Comparison of ENCODE assay signal across 1 cellular context in the genomic region with DNA sequence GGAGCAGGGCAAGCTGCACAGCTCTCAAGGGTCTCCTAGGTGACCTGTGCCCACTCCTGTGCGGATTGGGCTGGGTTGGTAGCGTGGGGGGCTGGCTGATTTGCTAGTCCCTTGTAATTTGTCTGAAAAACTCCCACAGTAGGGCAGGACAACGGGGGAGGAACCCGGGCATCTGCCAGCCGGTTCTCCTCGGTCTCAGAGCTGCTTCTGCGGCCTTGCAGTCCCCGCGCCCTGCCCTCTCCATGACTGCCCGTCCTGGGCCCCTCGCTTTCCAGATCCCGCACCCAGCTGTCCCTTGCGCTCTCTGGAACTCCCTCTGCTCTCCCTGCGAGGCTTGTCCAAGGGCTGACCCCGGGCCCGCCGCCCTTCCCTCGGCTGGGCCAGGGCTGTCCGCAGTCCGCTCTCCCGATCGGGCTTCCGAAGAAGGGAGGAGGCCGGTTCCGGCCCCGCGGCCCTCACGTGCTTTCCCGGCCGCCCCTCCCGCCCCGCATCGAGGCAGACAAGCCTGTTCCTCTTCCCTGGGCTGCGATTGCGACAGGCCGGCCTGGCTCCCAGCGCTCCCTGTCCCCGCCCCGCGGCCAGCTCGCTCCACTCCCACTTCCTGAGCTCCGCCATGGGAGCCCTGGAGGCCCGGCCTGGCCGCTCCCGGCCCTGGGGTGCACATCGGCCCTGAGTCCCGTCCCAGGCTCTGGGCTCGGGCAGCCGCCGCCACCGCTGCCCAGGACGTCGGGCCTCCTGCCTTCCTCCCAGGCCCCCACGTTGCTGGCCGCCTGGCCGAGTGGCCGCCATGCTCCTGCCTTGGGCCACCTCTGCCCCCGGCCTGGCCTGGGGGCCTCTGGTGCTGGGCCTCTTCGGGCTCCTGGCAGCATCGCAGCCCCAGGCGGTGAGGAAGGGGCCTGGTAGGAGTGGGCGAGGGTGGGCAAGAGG.
TF ChIP-seq lines count a peak whose summit lies in the region.

LTBR (plus strand) TSS at position 591 of the 927 bp plus-strand sequence; CDS start at position 788, 197 bp downstream.

TF ChIP-seq in IMR-90, 13 proteins besides CTCF, POLR2A, EP300 and RAD21:
- TF ChIP-seq, protein P1, sequence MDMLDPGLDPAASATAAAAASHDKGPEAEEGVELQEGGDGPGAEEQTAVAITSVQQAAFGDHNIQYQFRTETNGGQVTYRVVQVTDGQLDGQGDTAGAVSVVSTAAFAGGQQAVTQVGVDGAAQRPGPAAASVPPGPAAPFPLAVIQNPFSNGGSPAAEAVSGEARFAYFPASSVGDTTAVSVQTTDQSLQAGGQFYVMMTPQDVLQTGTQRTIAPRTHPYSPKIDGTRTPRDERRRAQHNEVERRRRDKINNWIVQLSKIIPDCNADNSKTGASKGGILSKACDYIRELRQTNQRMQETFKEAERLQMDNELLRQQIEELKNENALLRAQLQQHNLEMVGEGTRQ (IDR thresholded peaks at IDR 0.05; ENCODE audit: low read depth, low read length) = peak; percentile 85
- no peak for TF ChIP-seq CHD1 (IDR thresholded peaks at IDR 0.05; ENCODE audit: low read depth, low read length)
- peak; percentile 99 for TF ChIP-seq CEBPB (IDR thresholded peaks at IDR 0.05; ENCODE audit: low read depth, low read length)
- TF ChIP-seq, protein P2, sequence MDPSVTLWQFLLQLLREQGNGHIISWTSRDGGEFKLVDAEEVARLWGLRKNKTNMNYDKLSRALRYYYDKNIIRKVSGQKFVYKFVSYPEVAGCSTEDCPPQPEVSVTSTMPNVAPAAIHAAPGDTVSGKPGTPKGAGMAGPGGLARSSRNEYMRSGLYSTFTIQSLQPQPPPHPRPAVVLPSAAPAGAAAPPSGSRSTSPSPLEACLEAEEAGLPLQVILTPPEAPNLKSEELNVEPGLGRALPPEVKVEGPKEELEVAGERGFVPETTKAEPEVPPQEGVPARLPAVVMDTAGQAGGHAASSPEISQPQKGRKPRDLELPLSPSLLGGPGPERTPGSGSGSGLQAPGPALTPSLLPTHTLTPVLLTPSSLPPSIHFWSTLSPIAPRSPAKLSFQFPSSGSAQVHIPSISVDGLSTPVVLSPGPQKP (IDR thresholded peaks at IDR 0.05; ENCODE audit: borderline replicate concordance, low read depth, low read length) = no peak
- TF ChIP-seq NFE2L2 (IDR thresholded peaks at IDR 0.05; ENCODE audit: low read depth, low read length) = no peak
- TF ChIP-seq BHLHE40 (IDR thresholded peaks at IDR 0.05; ENCODE audit: low read depth, low read length) = peak; percentile 96
- peak; percentile 91 for TF ChIP-seq MXI1 (IDR thresholded peaks at IDR 0.05; ENCODE audit: borderline replicate concordance, low read depth, low read length)
- peak; percentile 27; the same call in 1 of the 2 replicates for TF ChIP-seq SMC3 (IDR thresholded peaks at IDR 0.05; ENCODE audit: low read depth, low read length)
- TF ChIP-seq RCOR1 (IDR thresholded peaks at IDR 0.05; ENCODE audit: insufficient replicate concordance, low read length) = no peak
- TF ChIP-seq MAZ (IDR thresholded peaks at IDR 0.05; ENCODE audit: borderline replicate concordance, low read depth, low read length) = peak; percentile 86; the same call in 1 of the 2 replicates
